In genomic region chr1:202291961-202292712, GRCh38 we compare ENCODE assay signal across 8 cellular contexts. TPM values are rescaled to one million over a fixed set of nuclear protein-coding genes. Genes with fewer than 3 reads are reported as not detected.
DNase-seq lines count a peak whose midpoint lies in the region; ATAC-seq and TF ChIP-seq lines count a peak whose summit lies in the region.
"Had no signal": no experiment of that assay in that cellular context is flagged by ENCODE, and none has a peak within 500 bp of the region (broad histone marks: within the 10 kb centered on the region; RNA-seq: fewer than 3 reads in every experiment).

No MANE protein-coding gene starts in this region.

- no peaks in the 10 kb centered on the region for H3K36me3 ChIP-seq in psoas muscle (ENCODE audit: insufficient read depth in 1 of 2, low read depth in 1 of 2)
- H3K36me3 ChIP-seq: prostate gland had no signal

- H3K9me3 ChIP-seq in psoas muscle: no peaks in the 10 kb centered on the region
- H3K9me3 ChIP-seq: prostate gland had no signal

- no peak overlapping the region for H3K27ac ChIP-seq in epithelial cell of prostate
- no peak overlapping the region for H3K27ac ChIP-seq in psoas muscle
- H3K27ac ChIP-seq: prostate gland had no signal

- no peaks in the 10 kb centered on the region for H3K27me3 ChIP-seq in psoas muscle (ENCODE audit: insufficient read depth in 3 of 3, low read length in 2 of 3)

- H3K4me3 ChIP-seq in psoas muscle: no peak overlapping the region
- H3K4me3 ChIP-seq: prostate gland had no signal

- peaks cover 30% of the 10 kb centered on the region for H3K27me3 Mint-ChIP-seq in T-helper 2 cell treated with Interferon-gamma antibody and Interleukin-4, amounts not matched to agents 5 μg/mL and 100 μg/mL, for 36 hours (ENCODE audit: low read depth)

- H3K9me3 Mint-ChIP-seq in T-helper 2 cell treated with Interferon-gamma antibody and Interleukin-4, amounts not matched to agents 5 μg/mL and 100 μg/mL, for 36 hours: no peaks in the 10 kb centered on the region

- ATAC-seq in psoas muscle (peak; percentile 71 to 86 (median 82)), HG02970 (IDR thresholded peaks at IDR 0.05; ENCODE audit: low FRiP score, unreplicated experiment) (no peak)

- no peaks in the 10 kb centered on the region for H3K36me3 Mint-ChIP-seq in T-helper 2 cell treated with Interferon-gamma antibody and Interleukin-4, amounts not matched to agents 5 μg/mL and 100 μg/mL, for 36 hours (ENCODE audit: low read depth)

- peaks cover 6% of the 10 kb centered on the region for H3K4me1 ChIP-seq in psoas muscle
- H3K4me1 ChIP-seq: prostate gland had no signal

- DNase-seq in GM03348 (ENCODE audit: low spot score): peak; percentile 87
- peak; percentile 96 for DNase-seq in NCI-H82 (lab: John Stamatoyannopoulos, UW)
- DNase-seq in epithelial cell of prostate (ENCODE audit: low read depth, low spot score): peak; percentile 51
- peak in 1 of 2 donors; percentile 31 for DNase-seq in psoas muscle
- no peak for DNase-seq in T-helper 2 cell treated with Interferon-gamma antibody and Interleukin-4, amounts not matched to agents 5 μg/mL and 100 μg/mL, for 36 hours (ENCODE audit: low spot score)
- no peak for DNase-seq in stimulated activated CD4-positive, alpha-beta T cell treated with anti-CD3 and anti-CD28 coated beads, Interleukin-4, amount 100 ng/mL, for 1 hour

- H3K27ac Mint-ChIP-seq in T-helper 2 cell treated with Interferon-gamma antibody and Interleukin-4, amounts not matched to agents 5 μg/mL and 100 μg/mL, for 36 hours: no peak overlapping the region

- 62 to 77% (median 67%) methylated on average over 5 of the region's 5 CpGs for WGBS in psoas muscle, 3 donors

- intact Hi-C loops in psoas muscle (cut with DNase I): no loop called here

- peaks cover 12% of the 10 kb centered on the region for H3K4me1 Mint-ChIP-seq in T-helper 2 cell treated with Interferon-gamma antibody and Interleukin-4, amounts not matched to agents 5 μg/mL and 100 μg/mL, for 36 hours (ENCODE audit: low read depth)

- TF ChIP-seq CTCF in psoas muscle (IDR thresholded peaks at IDR 0.05): no peak

- no peak overlapping the region for H3K4me3 Mint-ChIP-seq in T-helper 2 cell treated with Interferon-gamma antibody and Interleukin-4, amounts not matched to agents 5 μg/mL and 100 μg/mL, for 36 hours

RNA-seq across cellular contexts. Expression of gene UBE2T, which starts 49.6 kb away (rescaled TPM):
- 10 to 100 TPM in 2 of 4 donors, 1 to 10 TPM in 2; 4.9 to 11.5 (median 7.6) TPM for total RNA-seq in psoas muscle
- polyA plus RNA-seq in psoas muscle: 10 to 100 TPM; 10.7 to 38.5 (median 19.6) TPM

RNA-seq across cellular contexts. Expression of gene PPP1R12B, which starts 56.4 kb away (rescaled TPM):
- 100 to 1,000 TPM in 3 of 4 donors, 10 to 100 TPM in 1; 86.1 to 189 (median 158) TPM for total RNA-seq in psoas muscle
- polyA plus RNA-seq in psoas muscle: 10 to 100 TPM in 2 of 3 donors, 1 to 10 TPM in 1; 8.3 to 73.3 (median 18.7) TPM

Comparison
In these comparisons a context has a peak if more than half of its experiments do, and no peak if none do; other contexts are left out.
1. DNase-seq: peak in GM03348 (single experiment), NCI-H82 (single experiment) and epithelial cell of prostate (single experiment); none in T-helper 2 cell treated with Interferon-gamma antibody and Interleukin-4, amounts not matched to agents 5 μg/mL and 100 μg/mL, for 36 hours (single experiment) and stimulated activated CD4-positive, alpha-beta T cell treated with anti-CD3 and anti-CD28 coated beads, Interleukin-4, amount 100 ng/mL, for 1 hour (single experiment).